ENCODE assay signal across 16 cellular contexts in genomic region chr17:63989622-63990345, GRCh38. TPM values are rescaled to one million over a fixed set of nuclear protein-coding genes. Genes with fewer than 3 reads are reported as not detected.
DNase-seq lines count a peak whose midpoint lies in the region; ATAC-seq, FAIRE-seq and TF ChIP-seq lines count a peak whose summit lies in the region.
"Had no signal": no experiment of that assay in that cellular context is flagged by ENCODE, and none has a peak within 500 bp of the region (broad histone marks: within the 10 kb centered on the region; RNA-seq: fewer than 3 reads in every experiment).

No MANE protein-coding gene starts in this region.

- WGBS in psoas muscle, 3 donors = 44 to 62% (median 45%) methylated on average over 21 of the region's 21 CpGs

- peak overlapping the region; percentile 29 for H3K4me3 Mint-ChIP-seq in endothelial cell (ENCODE audit: unreplicated experiment)
- H3K4me3 Mint-ChIP-seq in activated CD8-positive, alpha-beta memory T cell treated with anti-CD3 and anti-CD28 coated beads, Interleukin-2, amount 10 ng/mL, durations not matched to agents 7 days and 5 days = no peak overlapping the region
- H3K4me3 Mint-ChIP-seq: mesothelial cell of epicardium had no signal

- no peaks in the 10 kb centered on the region for H3F3A ChIP-seq in MM.1S (ENCODE audit: insufficient read depth, low read length)

- peak; percentile 9 for FAIRE-seq in GM12891 (lab: Jason Lieb, UNC)
- FAIRE-seq: frontal cortex had no signal

- H3K36me3 Mint-ChIP-seq in endothelial cell (ENCODE audit: low read depth, unreplicated experiment) = no peaks in the 10 kb centered on the region
- H3K36me3 Mint-ChIP-seq in activated CD8-positive, alpha-beta memory T cell treated with anti-CD3 and anti-CD28 coated beads, Interleukin-2, amount 10 ng/mL, durations not matched to agents 7 days and 5 days = no peaks in the 10 kb centered on the region
- H3K36me3 Mint-ChIP-seq: mesothelial cell of epicardium had no signal

- H3K27ac Mint-ChIP-seq in endothelial cell (ENCODE audit: unreplicated experiment) = no peak overlapping the region
- no peak overlapping the region for H3K27ac Mint-ChIP-seq in activated CD8-positive, alpha-beta memory T cell treated with anti-CD3 and anti-CD28 coated beads, Interleukin-2, amount 10 ng/mL, durations not matched to agents 7 days and 5 days
- H3K27ac Mint-ChIP-seq: activated naive CD8-positive, alpha-beta T cell treated with anti-CD3 and anti-CD28 coated beads, Interleukin-2, amount 10 ng/mL, durations not matched to agents 7 days and 5 days; mesothelial cell of epicardium had no signal

- H3K36me3 ChIP-seq in MM.1S (replicated peaks; ENCODE audit: insufficient read depth, low read length) (no peaks in the 10 kb centered on the region), psoas muscle (ENCODE audit: insufficient read depth in 1 of 2, low read depth in 1 of 2) (no peaks in the 10 kb centered on the region)
- H3K36me3 ChIP-seq: SJSA1, WERI-Rb-1 had no signal

- intact Hi-C loops in psoas muscle (cut with DNase I) = loop anchor here (2.0 to 5.0 kb wide), 2 partner anchors 37 to 71 kb away; partner anchors contain the start of gene GH1 (in 2 of the 2)

- ATAC-seq in psoas muscle = no peak
- ATAC-seq in activated CD8-positive, alpha-beta memory T cell treated with anti-CD3 and anti-CD28 coated beads, Interleukin-2, amount 10 ng/mL, durations not matched to agents 7 days and 5 days = no peak

- no peak for TF ChIP-seq POLR2A in GM12891 (IDR thresholded peaks at IDR 0.05; ENCODE audit: low read depth, low read length)

- H3K4me2 ChIP-seq in MM.1S (ENCODE audit: low read depth, low read length) = peak overlapping the region; percentile 66; the same call in 1 of the 2 replicates
- H3K4me2 ChIP-seq: KMS-11 had no signal

- no peaks in the 10 kb centered on the region for H3K9me3 Mint-ChIP-seq in endothelial cell (ENCODE audit: unreplicated experiment)
- no peaks in the 10 kb centered on the region for H3K9me3 Mint-ChIP-seq in activated CD8-positive, alpha-beta memory T cell treated with anti-CD3 and anti-CD28 coated beads, Interleukin-2, amount 10 ng/mL, durations not matched to agents 7 days and 5 days (ENCODE audit: low read depth)
- H3K9me3 Mint-ChIP-seq: activated naive CD8-positive, alpha-beta T cell treated with anti-CD3 and anti-CD28 coated beads, Interleukin-2, amount 10 ng/mL, durations not matched to agents 7 days and 5 days; mesothelial cell of epicardium had no signal

- no peaks in the 10 kb centered on the region for H3K79me2 ChIP-seq in MM.1S (ENCODE audit: low read length)

- no peak overlapping the region for H2AFZ ChIP-seq in MM.1S (ENCODE audit: low read length)

- H3K9me2 ChIP-seq in MM.1S (replicated peaks; ENCODE audit: insufficient read depth, low read length) = no peaks in the 10 kb centered on the region

- H3K4me3 ChIP-seq in MM.1S (ENCODE audit: low read length) = no peak overlapping the region
- H3K4me3 ChIP-seq in psoas muscle = peak overlapping the region; percentile 66
- H3K4me3 ChIP-seq: SJSA1 had no signal

- H4K20me1 ChIP-seq in MM.1S (ENCODE audit: insufficient read depth, low read length) = no peaks in the 10 kb centered on the region

- no peak for TF ChIP-seq CTCF in MM.1S (IDR thresholded peaks at IDR 0.05; ENCODE audit: low read length)
- no peak for TF ChIP-seq CTCF in endothelial cell (IDR thresholded peaks at IDR 0.05; ENCODE audit: unreplicated experiment)
- no peak for TF ChIP-seq CTCF in psoas muscle (IDR thresholded peaks at IDR 0.05)

- peaks cover 6% of the 10 kb centered on the region; the same call in 1 of the 2 replicates for H3K4me1 ChIP-seq in MM.1S (ENCODE audit: low read length)
- H3K4me1 ChIP-seq in psoas muscle = peaks cover 33% of the 10 kb centered on the region

- H3K27ac ChIP-seq in MM.1S (ENCODE audit: low read length) (no peak overlapping the region), psoas muscle (peak overlapping the region; percentile 93)
- H3K27ac ChIP-seq: KMS-11, SJSA1 had no signal

- CTCF ChIA-PET in activated CD8-positive, alpha-beta memory T cell treated with anti-CD3 and anti-CD28 coated beads, Interleukin-2, amount 10 ng/mL, durations not matched to agents 7 days and 5 days (lab: Charles Lee) = interaction anchor here (0.8 to 10.7 kb wide), 23 partner anchors 14 to 156 kb away, joined by 3 to 126 read pairs (median 6); partner anchors contain the start of genes CD79B, CSHL1, GH1 and ICAM2

- H3K9me3 ChIP-seq in MM.1S (replicated peaks; ENCODE audit: insufficient read depth, low read length) = no peaks in the 10 kb centered on the region
- no peaks in the 10 kb centered on the region for H3K9me3 ChIP-seq in psoas muscle
- H3K9me3 ChIP-seq: SJSA1 had no signal

- H3K27me3 Mint-ChIP-seq in endothelial cell (ENCODE audit: unreplicated experiment) = peaks cover 6% of the 10 kb centered on the region
- H3K27me3 Mint-ChIP-seq in activated CD8-positive, alpha-beta memory T cell treated with anti-CD3 and anti-CD28 coated beads, Interleukin-2, amount 10 ng/mL, durations not matched to agents 7 days and 5 days = peaks cover 10% of the 10 kb centered on the region

- H3K4me1 Mint-ChIP-seq in endothelial cell (ENCODE audit: unreplicated experiment) = peaks cover 26% of the 10 kb centered on the region
- peaks cover 51% of the 10 kb centered on the region for H3K4me1 Mint-ChIP-seq in activated CD8-positive, alpha-beta memory T cell treated with anti-CD3 and anti-CD28 coated beads, Interleukin-2, amount 10 ng/mL, durations not matched to agents 7 days and 5 days

- DNase-seq in GM12891 (ENCODE audit: insufficient read length, low spot score) = no peak
- DNase-seq in MM.1S = no peak
- no peak for DNase-seq in endothelial cell (ENCODE audit: low spot score)
- no peak for DNase-seq in psoas muscle
- DNase-seq in hepatic stellate cell (ENCODE audit: low spot score) = no peak
- DNase-seq in activated CD8-positive, alpha-beta memory T cell treated with anti-CD3 and anti-CD28 coated beads, Interleukin-2, amount 10 ng/mL, durations not matched to agents 7 days and 5 days = no peak
- DNase-seq in activated CD8-positive, alpha-beta memory T cell treated with anti-CD3 and anti-CD28 coated beads, Interleukin-2, amount 50 U/mL, for 4 hours = no peak
- DNase-seq: NCI-H1436 treated with DMSO at 0.1 percent for 48 hours, NCI-H226 had no signal

- 0 out of 2 replicates have a peak, but pooled peaks cover 3% of the 10 kb centered on the region for H3K27me3 ChIP-seq in MM.1S (replicated peaks; ENCODE audit: insufficient read depth, low read length)
- H3K27me3 ChIP-seq in psoas muscle (ENCODE audit: insufficient read depth in 3 of 3, low read length in 2 of 3) = no peaks in the 10 kb centered on the region

- H3K9ac ChIP-seq in MM.1S (ENCODE audit: low read length) = no peak overlapping the region
- H3K9ac ChIP-seq: KMS-11 had no signal

TF ChIP-seq in GM12891, 5 proteins besides CTCF, POLR2A, EP300 and RAD21:
- no peak for TF ChIP-seq SPI1 (IDR thresholded peaks at IDR 0.05; ENCODE audit: low read depth, low read length)
- no peak for TF ChIP-seq PAX5 (IDR thresholded peaks at IDR 0.05; ENCODE audit: insufficient read depth, low read length, severe bottlenecking)
- TF ChIP-seq TAF1 (IDR thresholded peaks at IDR 0.05; ENCODE audit: low read depth, low read length) = no peak
- TF ChIP-seq POLR2AphosphoS5 (IDR thresholded peaks at IDR 0.05; ENCODE audit: low read depth, low read length) = no peak
- no peak for TF ChIP-seq POU2F2 (IDR thresholded peaks at IDR 0.05; ENCODE audit: low read depth, low read length)

RNA-seq across cellular contexts. Expression of gene PRR29, which starts 8.4 kb away (rescaled TPM):
- polyA plus RNA-seq in GM12891 (2012; ENCODE audit: low read depth, missing spikeins) = 0.64 TPM
- total RNA-seq in endothelial cell (ENCODE audit: unreplicated experiment) (25.3 TPM), psoas muscle (under 1 TPM in 3 of 4 donors, not detected in 1; 0.19 to 0.47 (median 0.25) TPM)
- polyA plus RNA-seq in psoas muscle = under 1 TPM; 0.09 to 0.13 (median 0.11) TPM
- 1 to 10 TPM; 1.5 to 3.3 TPM for total RNA-seq in activated CD8-positive, alpha-beta memory T cell treated with anti-CD3 and anti-CD28 coated beads, Interleukin-2, amount 10 ng/mL, durations not matched to agents 7 days and 5 days

RNA-seq across cellular contexts. Expression of gene SCN4A, which starts 17.1 kb away (rescaled TPM):
- polyA plus RNA-seq in GM12891 (2012; ENCODE audit: low read depth, missing spikeins) = 0.19 TPM
- total RNA-seq in endothelial cell (ENCODE audit: unreplicated experiment) = 0.95 TPM
- 100 to 1,000 TPM in 2 of 4 donors, 10 to 100 TPM in 2; 45.9 to 137 (median 98.4) TPM for total RNA-seq in psoas muscle
- polyA plus RNA-seq in psoas muscle = 10 to 100 TPM in 2 of 3 donors, 1 to 10 TPM in 1; 3.8 to 34.9 (median 14.7) TPM
- total RNA-seq in activated CD8-positive, alpha-beta memory T cell treated with anti-CD3 and anti-CD28 coated beads, Interleukin-2, amount 10 ng/mL, durations not matched to agents 7 days and 5 days = under 1 TPM in 1 of 2 experiments, not detected in 1; 0.02 TPM
- total RNA-seq: activated naive CD8-positive, alpha-beta T cell treated with anti-CD3 and anti-CD28 coated beads, Interleukin-2, amount 10 ng/mL, durations not matched to agents 7 days and 5 days; frontal cortex; G401; SJSA1 had no signal

RNA-seq across cellular contexts. Expression of gene ICAM2, which starts 30.6 kb away (rescaled TPM):
- polyA plus RNA-seq in GM12891 (2012; ENCODE audit: low read depth, missing spikeins) = 38.2 TPM
- total RNA-seq in endothelial cell (ENCODE audit: unreplicated experiment) = 52.1 TPM
- total RNA-seq in psoas muscle = 10 to 100 TPM; 22.5 to 34.8 (median 26.8) TPM
- 10 to 100 TPM; 20.4 to 50.0 (median 34.0) TPM for polyA plus RNA-seq in psoas muscle
- total RNA-seq in activated CD8-positive, alpha-beta memory T cell treated with anti-CD3 and anti-CD28 coated beads, Interleukin-2, amount 10 ng/mL, durations not matched to agents 7 days and 5 days = 10 to 100 TPM; 39.0 to 40.6 TPM
- total RNA-seq: G401 had no signal

RNA-seq across cellular contexts. Expression of gene CD79B, which starts 57.7 kb away (rescaled TPM):
- 62.7 TPM for polyA plus RNA-seq in GM12891 (2012; ENCODE audit: low read depth, missing spikeins)
- total RNA-seq in endothelial cell (ENCODE audit: unreplicated experiment) (3.4 TPM), psoas muscle (1 to 10 TPM; 2.8 to 5.7 (median 4.0) TPM)
- polyA plus RNA-seq in psoas muscle = 1 to 10 TPM; 1.9 to 3.8 (median 3.7) TPM
- total RNA-seq in activated CD8-positive, alpha-beta memory T cell treated with anti-CD3 and anti-CD28 coated beads, Interleukin-2, amount 10 ng/mL, durations not matched to agents 7 days and 5 days = 10 to 100 TPM; 15.0 to 19.1 TPM
- total RNA-seq: mesothelial cell of epicardium, SJSA1 had no signal

Comparison
In these comparisons a context has a peak if more than half of its experiments do, and no peak if none do; other contexts are left out.
1. RNA of gene SCN4A, which starts 17.1 kb away (total RNA-seq): 45.9 to 137 TPM in psoas muscle; 0.95 TPM in endothelial cell (single experiment) and 0.02 TPM in activated CD8-positive, alpha-beta memory T cell treated with anti-CD3 and anti-CD28 coated beads, Interleukin-2, amount 10 ng/mL, durations not matched to agents 7 days and 5 days; every median in the first group is over 10 times any median in the second.